Comparison of ENCODE assay signal across 32 cellular contexts in the genomic region with DNA sequence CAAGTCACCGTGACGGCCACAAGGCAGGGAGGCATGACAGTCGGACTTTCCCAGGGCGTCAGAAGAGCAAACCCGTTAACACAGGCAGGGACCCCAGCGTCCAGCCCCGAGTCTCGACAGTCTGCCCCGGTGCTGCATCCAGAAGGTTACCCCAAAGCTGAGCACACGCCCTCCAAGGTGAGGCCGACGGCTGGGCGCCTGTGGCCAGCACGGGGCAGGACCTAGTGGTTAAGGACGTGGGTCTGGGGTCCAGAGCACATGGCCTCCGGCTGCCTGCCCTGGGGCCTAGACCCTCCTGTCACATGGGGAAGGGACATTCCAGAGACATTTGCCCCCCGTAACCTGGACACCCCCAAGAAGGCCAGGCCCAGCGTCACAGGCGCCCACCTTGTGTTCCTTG.
"Had no signal": no experiment of that assay in that cellular context is flagged by ENCODE, and none has a peak within 500 bp of the region (broad histone marks: within the 10 kb centered on the region; RNA-seq: fewer than 3 reads in every experiment).

No MANE protein-coding gene starts in this region.

- ATAC-seq: activated CD8-positive, alpha-beta memory T cell treated with anti-CD3 and anti-CD28 coated beads, Interleukin-2, amount 10 ng/mL, durations not matched to agents 7 days and 5 days; activated naive CD4-positive, alpha-beta T cell treated with anti-CD3 and anti-CD28 coated beads, Interleukin-2, amount 50 U/mL, for 72 hours; body of pancreas; foreskin keratinocyte; gastrocnemius medialis; heart left ventricle; T-helper 17 cell had no signal

- H3K9me3 ChIP-seq: body of pancreas, esophagus muscularis mucosa, gastrocnemius medialis, heart left ventricle had no signal

- H3K27me3 ChIP-seq: body of pancreas, esophagus muscularis mucosa, foreskin keratinocyte, gastrocnemius medialis, heart left ventricle had no signal

- H3K4me3 Mint-ChIP-seq: activated CD4-positive, alpha-beta memory T cell treated with anti-CD3 and anti-CD28 coated beads, Interleukin-2, amount 10 ng/mL, durations not matched to agents 7 days and 5 days; activated CD4-positive, alpha-beta T cell treated with anti-CD3 and anti-CD28 coated beads, Interleukin-2, amount 10 ng/mL, durations not matched to agents 7 days and 5 days; activated CD8-positive, alpha-beta memory T cell treated with anti-CD3 and anti-CD28 coated beads, Interleukin-2, amount 10 ng/mL, durations not matched to agents 7 days and 5 days; activated naive CD4-positive, alpha-beta T cell treated with anti-CD3 and anti-CD28 coated beads, Interleukin-2, amount 10 ng/mL, durations not matched to agents 7 days and 5 days; activated naive CD8-positive, alpha-beta T cell treated with anti-CD3 and anti-CD28 coated beads, Interleukin-2, amount 10 ng/mL, durations not matched to agents 7 days and 5 days; activated T-helper 1 cell treated with anti-CD3 and anti-CD28 coated beads, Interleukin-12 subunit alpha, Interleukin-12 subunit beta, Interleukin-2, Interleukin-4 antibody, amounts not matched to agents 30 ng/mL and 10 ng/mL and 1 ng/mL, durations not matched to agents 14 hours and 24 hours and 36 hours; T-helper 17 cell; T-helper 2 cell treated with Interferon-gamma antibody and Interleukin-4, amounts not matched to agents 5 μg/mL and 100 μg/mL, for 36 hours had no signal

- DNase-seq: activated CD4-positive, alpha-beta memory T cell treated with anti-CD3 and anti-CD28 coated beads, Interleukin-2, amount 10 ng/mL, durations not matched to agents 7 days and 5 days; activated CD4-positive, alpha-beta T cell treated with anti-CD3 and anti-CD28 coated beads for 1 hour; activated CD4-positive, alpha-beta T cell treated with anti-CD3 and anti-CD28 coated beads for 4 hours; activated CD4-positive, alpha-beta T cell treated with anti-CD3 and anti-CD28 coated beads, Interleukin-2, amount 10 ng/mL, durations not matched to agents 7 days and 5 days; activated CD4-positive, alpha-beta T cell treated with anti-CD3 and anti-CD28 coated beads, Interleukin-2, amount 50 U/mL, for 4 hours; activated CD4-positive, CD25-positive, alpha-beta regulatory T cell; activated CD8-positive, alpha-beta memory T cell treated with anti-CD3 and anti-CD28 coated beads, Interleukin-2, amount 10 ng/mL, durations not matched to agents 7 days and 5 days; activated CD8-positive, alpha-beta memory T cell treated with anti-CD3 and anti-CD28 coated beads, Interleukin-2, amount 50 U/mL, for 4 hours; activated effector memory CD4-positive, alpha-beta T cell treated with anti-CD3 and anti-CD28 coated beads, Interleukin-2, amount 50 U/mL, for 16 hours; activated naive CD4-positive, alpha-beta T cell treated with anti-CD3 and anti-CD28 coated beads, Interleukin-2, amount 10 ng/mL, durations not matched to agents 7 days and 5 days; activated naive CD8-positive, alpha-beta T cell treated with anti-CD3 and anti-CD28 coated beads, Interleukin-2, amount 10 ng/mL, durations not matched to agents 7 days and 5 days; activated T-cell treated with anti-CD3 and anti-CD28 coated beads, Interleukin-2, amount 50 U/mL, for 1 hour; activated T-cell treated with anti-CD3 and anti-CD28 coated beads, Interleukin-2, amount 50 U/mL, for 48 hours; amniotic stem cell; anterior cingulate cortex; body of pancreas; caudate nucleus; effector CD8-positive, alpha-beta T cell; erythroblast; foreskin keratinocyte; gastrocnemius medialis; glutamatergic neuron; T-helper 1 cell; T-helper 17 cell; T1000; WERI-Rb-1 had no signal

- H3K27ac ChIP-seq: body of pancreas, esophagus muscularis mucosa, foreskin keratinocyte, gastrocnemius medialis, heart left ventricle, WERI-Rb-1 had no signal

- H3K4me1 ChIP-seq: body of pancreas, foreskin keratinocyte had no signal

- H3K27me3 Mint-ChIP-seq: activated CD4-positive, alpha-beta memory T cell treated with anti-CD3 and anti-CD28 coated beads, Interleukin-2, amount 10 ng/mL, durations not matched to agents 7 days and 5 days; activated CD4-positive, alpha-beta T cell treated with anti-CD3 and anti-CD28 coated beads, Interleukin-2, amount 10 ng/mL, durations not matched to agents 7 days and 5 days; activated CD8-positive, alpha-beta memory T cell treated with anti-CD3 and anti-CD28 coated beads, Interleukin-2, amount 10 ng/mL, durations not matched to agents 7 days and 5 days; activated naive CD4-positive, alpha-beta T cell treated with anti-CD3 and anti-CD28 coated beads, Interleukin-2, amount 10 ng/mL, durations not matched to agents 7 days and 5 days; activated naive CD8-positive, alpha-beta T cell treated with anti-CD3 and anti-CD28 coated beads, Interleukin-2, amount 10 ng/mL, durations not matched to agents 7 days and 5 days; T-helper 17 cell had no signal

- H3K4me3 ChIP-seq: body of pancreas, esophagus muscularis mucosa, gastrocnemius medialis, heart left ventricle had no signal

- H3K9me3 Mint-ChIP-seq: activated CD4-positive, alpha-beta T cell treated with anti-CD3 and anti-CD28 coated beads, Interleukin-2, amount 10 ng/mL, durations not matched to agents 7 days and 5 days; activated naive CD4-positive, alpha-beta T cell treated with anti-CD3 and anti-CD28 coated beads, Interleukin-2, amount 50 U/mL, for 72 hours; activated naive CD8-positive, alpha-beta T cell treated with anti-CD3 and anti-CD28 coated beads, Interleukin-2, amount 10 ng/mL, durations not matched to agents 7 days and 5 days; activated T-helper 1 cell treated with anti-CD3 and anti-CD28 coated beads, Interleukin-12 subunit alpha, Interleukin-12 subunit beta, Interleukin-2, Interleukin-4 antibody, amounts not matched to agents 30 ng/mL and 10 ng/mL and 1 ng/mL, durations not matched to agents 14 hours and 24 hours and 36 hours; activated T-helper 2 cell treated with anti-CD3 and anti-CD28 coated beads, Interferon-gamma antibody, Interleukin-2, Interleukin-4, amounts not matched to agents 10 μg/mL and 5 μg/mL and 100 μg/mL, durations not matched to agents 14 hours and 24 hours and 36 hours; T-helper 2 cell treated with Interferon-gamma antibody and Interleukin-4, amounts not matched to agents 5 μg/mL and 100 μg/mL, for 36 hours had no signal

- H3K27ac Mint-ChIP-seq: activated CD4-positive, alpha-beta memory T cell treated with anti-CD3 and anti-CD28 coated beads, Interleukin-2, amount 10 ng/mL, durations not matched to agents 7 days and 5 days; activated CD4-positive, alpha-beta T cell treated with anti-CD3 and anti-CD28 coated beads, Interleukin-2, amount 10 ng/mL, durations not matched to agents 7 days and 5 days; activated CD8-positive, alpha-beta memory T cell treated with anti-CD3 and anti-CD28 coated beads, Interleukin-2, amount 10 ng/mL, durations not matched to agents 7 days and 5 days; activated naive CD4-positive, alpha-beta T cell treated with anti-CD3 and anti-CD28 coated beads, Interleukin-2, amount 10 ng/mL, durations not matched to agents 7 days and 5 days; activated naive CD8-positive, alpha-beta T cell treated with anti-CD3 and anti-CD28 coated beads, Interleukin-2, amount 10 ng/mL, durations not matched to agents 7 days and 5 days; activated T-helper 1 cell treated with anti-CD3 and anti-CD28 coated beads, Interleukin-12 subunit alpha, Interleukin-12 subunit beta, Interleukin-2, Interleukin-4 antibody, amounts not matched to agents 30 ng/mL and 10 ng/mL and 1 ng/mL, durations not matched to agents 14 hours and 24 hours and 36 hours; activated T-helper 2 cell treated with anti-CD3 and anti-CD28 coated beads, Interferon-gamma antibody, Interleukin-2, Interleukin-4, amounts not matched to agents 10 μg/mL and 5 μg/mL and 100 μg/mL, durations not matched to agents 14 hours and 24 hours and 36 hours; T-helper 17 cell; T-helper 2 cell treated with Interferon-gamma antibody and Interleukin-4, amounts not matched to agents 5 μg/mL and 100 μg/mL, for 36 hours had no signal

- H3K4me1 Mint-ChIP-seq: activated CD4-positive, alpha-beta memory T cell treated with anti-CD3 and anti-CD28 coated beads, Interleukin-2, amount 10 ng/mL, durations not matched to agents 7 days and 5 days; activated CD4-positive, alpha-beta T cell treated with anti-CD3 and anti-CD28 coated beads, Interleukin-2, amount 10 ng/mL, durations not matched to agents 7 days and 5 days; activated CD8-positive, alpha-beta memory T cell treated with anti-CD3 and anti-CD28 coated beads, Interleukin-2, amount 10 ng/mL, durations not matched to agents 7 days and 5 days; activated naive CD4-positive, alpha-beta T cell treated with anti-CD3 and anti-CD28 coated beads, Interleukin-2, amount 10 ng/mL, durations not matched to agents 7 days and 5 days had no signal
